Comparison of ENCODE assay signal across 1 cellular context in the genomic region with DNA sequence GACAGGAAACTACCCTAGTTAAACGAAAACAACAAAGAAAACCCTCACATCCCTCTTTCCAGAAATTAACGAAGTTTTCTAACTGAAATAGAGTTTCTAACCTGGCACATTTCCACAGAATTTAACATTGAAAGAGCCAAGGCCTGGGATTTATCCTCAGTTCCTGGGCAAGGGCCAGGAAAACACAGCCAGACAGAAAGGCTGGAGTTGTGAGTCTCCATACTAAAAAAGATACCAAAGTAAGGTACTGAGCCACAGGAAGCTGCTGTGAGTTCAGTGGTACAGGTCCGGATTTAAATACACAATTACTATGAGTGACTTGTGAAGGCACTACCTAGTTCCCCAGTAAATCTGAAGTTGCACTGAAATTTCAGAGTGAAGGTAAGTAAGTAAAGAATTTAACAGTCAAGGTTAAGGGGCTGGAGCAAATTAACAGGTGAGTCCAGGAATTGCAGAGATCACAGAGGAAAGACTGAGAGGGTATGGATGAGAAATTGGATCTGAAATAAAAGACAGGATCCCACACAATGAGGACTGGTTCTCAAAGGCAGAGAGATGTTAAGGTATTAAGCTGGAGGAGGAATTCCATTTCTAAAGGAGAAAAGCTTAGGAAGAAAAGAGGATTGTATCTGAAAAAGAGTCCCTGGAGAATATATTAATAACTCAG.
TF ChIP-seq lines count a peak whose summit lies in the region.

No MANE protein-coding gene starts in this region.

TF ChIP-seq in H1, 55 proteins besides CTCF, POLR2A, EP300 and RAD21:
- TF ChIP-seq, protein P1, sequence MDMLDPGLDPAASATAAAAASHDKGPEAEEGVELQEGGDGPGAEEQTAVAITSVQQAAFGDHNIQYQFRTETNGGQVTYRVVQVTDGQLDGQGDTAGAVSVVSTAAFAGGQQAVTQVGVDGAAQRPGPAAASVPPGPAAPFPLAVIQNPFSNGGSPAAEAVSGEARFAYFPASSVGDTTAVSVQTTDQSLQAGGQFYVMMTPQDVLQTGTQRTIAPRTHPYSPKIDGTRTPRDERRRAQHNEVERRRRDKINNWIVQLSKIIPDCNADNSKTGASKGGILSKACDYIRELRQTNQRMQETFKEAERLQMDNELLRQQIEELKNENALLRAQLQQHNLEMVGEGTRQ (IDR thresholded peaks at IDR 0.05; ENCODE audit: low read length), result no peak
- no peak for TF ChIP-seq CTBP2 (IDR thresholded peaks at IDR 0.05; ENCODE audit: borderline replicate concordance, insufficient read depth, insufficient read length, low read length)
- no peak for TF ChIP-seq SIRT6 (IDR thresholded peaks at IDR 0.05; ENCODE audit: low read length)
- no peak for TF ChIP-seq CBX8 (IDR thresholded peaks at IDR 0.05; ENCODE audit: borderline replicate concordance, low read depth, low read length)
- TF ChIP-seq HDAC2 (IDR thresholded peaks at IDR 0.05; ENCODE audit: borderline replicate concordance in 1 of 2, low read depth in 2 of 2, low read length in 2 of 2), result no peak
- no peak for TF ChIP-seq KDM5A (IDR thresholded peaks at IDR 0.05; ENCODE audit: low read length)
- TF ChIP-seq SIN3A (conservative IDR thresholded peaks at IDR 0.05 in 1 of 2, IDR thresholded peaks at IDR 0.05 in 1 of 2; ENCODE audit: low read depth in 1 of 2, low read length in 2 of 2), result no peak
- no peak for TF ChIP-seq BCL11A (IDR thresholded peaks at IDR 0.05; ENCODE audit: low read depth in 2 of 2, low read length in 2 of 2)
- no peak for TF ChIP-seq GABPA (IDR thresholded peaks at IDR 0.05; ENCODE audit: borderline replicate concordance, insufficient read depth, low read length)
- no peak for TF ChIP-seq CHD2 (IDR thresholded peaks at IDR 0.05; ENCODE audit: low read length)
